ENCODE assay signal across 1 cellular context in the genomic region with DNA sequence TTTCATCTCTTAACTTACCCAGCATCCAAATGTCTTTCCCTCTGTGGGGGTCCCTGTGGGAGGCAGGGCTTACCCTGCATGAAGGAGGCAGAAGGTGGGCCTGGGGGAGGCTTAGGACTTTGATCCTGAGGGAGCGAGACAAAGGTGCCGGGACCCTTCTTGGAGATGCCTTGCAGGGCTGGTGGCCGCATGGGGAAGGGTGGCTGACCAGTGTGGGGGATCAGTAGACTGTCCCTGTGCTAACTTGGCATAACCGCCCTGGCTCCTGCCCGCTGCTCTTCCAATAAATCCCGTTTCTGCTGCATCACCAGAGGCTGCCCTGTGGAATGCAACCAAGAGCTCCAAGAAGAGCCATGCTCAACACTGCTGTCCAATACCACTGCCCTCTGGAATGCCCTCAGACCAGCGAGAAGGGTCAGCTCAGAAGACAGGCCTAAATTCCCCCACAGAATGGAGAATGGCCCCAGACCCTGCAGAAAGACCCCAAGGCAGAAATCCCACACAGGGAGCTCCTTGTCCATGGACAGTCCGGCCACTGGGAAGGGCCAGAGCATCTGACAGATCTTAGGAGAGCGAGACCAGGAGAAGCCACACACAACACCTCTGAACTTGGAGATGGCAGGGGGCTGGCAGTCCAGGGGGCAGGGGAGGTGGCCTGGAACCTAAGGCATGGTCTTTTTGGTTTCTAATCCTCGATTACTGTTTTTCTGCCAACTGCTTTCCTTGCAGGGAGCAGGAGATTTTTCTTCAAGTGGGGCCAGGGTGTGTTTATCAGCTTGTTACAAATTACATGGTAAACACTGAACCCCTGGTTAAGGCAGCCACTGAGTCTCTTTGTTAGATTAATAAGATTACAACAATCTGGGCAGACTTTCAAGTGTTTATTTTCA.
TF ChIP-seq lines count a peak whose summit lies in the region.

No MANE protein-coding gene starts in this region.

TF ChIP-seq in IMR-90, 13 proteins besides CTCF, POLR2A, EP300 and RAD21:
- no peak for TF ChIP-seq RFX5 (IDR thresholded peaks at IDR 0.05; ENCODE audit: low read depth, low read length)
- TF ChIP-seq CHD1 (IDR thresholded peaks at IDR 0.05; ENCODE audit: low read depth, low read length), result no peak
- TF ChIP-seq RCOR1 (IDR thresholded peaks at IDR 0.05; ENCODE audit: insufficient replicate concordance, low read length), result no peak
- no peak for TF ChIP-seq NFE2L2 (IDR thresholded peaks at IDR 0.05; ENCODE audit: low read depth, low read length)
- TF ChIP-seq ELK1 (IDR thresholded peaks at IDR 0.05; ENCODE audit: borderline replicate concordance, low read depth, low read length), result no peak
- TF ChIP-seq USF2 (IDR thresholded peaks at IDR 0.05; ENCODE audit: low read depth, low read length), result no peak
- no peak for TF ChIP-seq CEBPB (IDR thresholded peaks at IDR 0.05; ENCODE audit: low read depth, low read length)
- TF ChIP-seq SMC3 (IDR thresholded peaks at IDR 0.05; ENCODE audit: low read depth, low read length), result no peak
- no peak for TF ChIP-seq BHLHE40 (IDR thresholded peaks at IDR 0.05; ENCODE audit: low read depth, low read length)
- no peak for TF ChIP-seq MAFK (IDR thresholded peaks at IDR 0.05; ENCODE audit: low read depth, low read length)
- TF ChIP-seq FOS (IDR thresholded peaks at IDR 0.05; ENCODE audit: low read depth, low read length), result no peak
- TF ChIP-seq MAZ (IDR thresholded peaks at IDR 0.05; ENCODE audit: borderline replicate concordance, low read depth, low read length), result no peak
- no peak for TF ChIP-seq MXI1 (IDR thresholded peaks at IDR 0.05; ENCODE audit: borderline replicate concordance, low read depth, low read length)
